In the genomic region with DNA sequence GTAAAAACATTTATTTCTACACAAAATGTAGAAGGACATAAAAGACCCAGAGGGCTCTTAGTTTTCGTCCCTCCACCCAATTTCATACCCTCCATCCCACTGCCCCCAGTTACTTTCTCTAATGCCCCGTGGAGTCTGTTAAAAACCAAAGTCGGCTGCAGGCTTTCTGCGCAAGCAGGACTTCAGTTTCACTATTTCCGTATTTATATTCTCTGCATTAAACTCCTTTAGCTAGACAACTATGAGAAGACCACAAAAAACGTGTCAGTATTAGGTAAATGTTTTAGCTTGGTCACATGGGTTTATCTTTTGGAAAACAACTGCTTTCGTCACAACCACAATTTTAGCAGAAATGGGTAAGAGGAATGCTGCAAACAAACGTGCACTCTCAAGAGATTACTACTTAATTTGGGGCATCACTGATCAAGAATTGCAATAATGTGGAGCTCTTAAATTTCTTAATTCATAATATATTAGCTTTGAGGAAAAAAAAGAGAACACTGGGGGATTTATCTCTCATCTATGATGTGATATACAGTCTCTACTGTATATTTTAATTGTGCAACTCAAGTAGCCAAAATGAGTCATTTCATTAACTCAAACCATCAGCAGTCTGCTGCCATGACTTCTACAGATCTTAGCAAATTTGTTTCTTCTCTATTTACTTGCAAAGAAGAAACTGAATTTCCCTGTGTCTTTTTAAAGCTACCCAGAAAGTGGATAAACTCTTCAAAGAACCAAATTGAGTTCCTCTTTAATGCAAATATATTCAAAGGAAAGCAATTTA, we compare ENCODE assay signal across 8 cellular contexts. TPM values are rescaled to one million over a fixed set of nuclear protein-coding genes. Genes with fewer than 3 reads are reported as not detected.
DNase-seq lines count a peak whose midpoint lies in the region; ATAC-seq and TF ChIP-seq lines count a peak whose summit lies in the region.

No MANE protein-coding gene starts in this region.

- ATAC-seq in GM23338: no peak
- no peak for ATAC-seq in activated naive CD8-positive, alpha-beta T cell treated with anti-CD3 and anti-CD28 coated beads, Interleukin-2, amount 50 U/mL, for 24 hours
- ATAC-seq in stimulated activated effector memory CD8-positive, alpha-beta T cell treated with anti-CD3 and anti-CD28 coated beads, Interleukin-12 subunit alpha, Interleukin-12 subunit beta, amount 100 ng/mL, for 72 hours: peak; percentile 6

- peak overlapping the region; percentile 97 for H2AFZ ChIP-seq in GM23338

- H3K27ac ChIP-seq in GM23338 (ENCODE audit: low read depth): peak overlapping the region; percentile 74

- H3K27me3 ChIP-seq in GM23338 (ENCODE audit: insufficient read depth): no peaks in the 10 kb centered on the region
- H3K27me3 ChIP-seq in iPS-15b (ENCODE audit: control insufficient read depth, insufficient read depth, low read length): no peaks in the 10 kb centered on the region

- H3K9me3 Mint-ChIP-seq in GM23338: no peaks in the 10 kb centered on the region
- H3K9me3 Mint-ChIP-seq in activated naive CD8-positive, alpha-beta T cell treated with anti-CD3 and anti-CD28 coated beads, Interleukin-2, amount 50 U/mL, for 24 hours: no peaks in the 10 kb centered on the region
- H3K9me3 Mint-ChIP-seq in stimulated activated effector memory CD8-positive, alpha-beta T cell treated with anti-CD3 and anti-CD28 coated beads, Interleukin-12 subunit alpha, Interleukin-12 subunit beta, amount 100 ng/mL, for 72 hours: no peaks in the 10 kb centered on the region

- H3K27ac Mint-ChIP-seq in GM23338: peak overlapping the region; percentile 97
- H3K27ac Mint-ChIP-seq in activated naive CD8-positive, alpha-beta T cell treated with anti-CD3 and anti-CD28 coated beads, Interleukin-2, amount 50 U/mL, for 24 hours: peak overlapping the region; percentile 99
- H3K27ac Mint-ChIP-seq in stimulated activated effector memory CD8-positive, alpha-beta T cell treated with anti-CD3 and anti-CD28 coated beads, Interleukin-12 subunit alpha, Interleukin-12 subunit beta, amount 100 ng/mL, for 72 hours: peak overlapping the region; percentile 96

- no peaks in the 10 kb centered on the region for H3K36me3 Mint-ChIP-seq in GM23338 (ENCODE audit: low read depth)
- H3K36me3 Mint-ChIP-seq in activated naive CD8-positive, alpha-beta T cell treated with anti-CD3 and anti-CD28 coated beads, Interleukin-2, amount 50 U/mL, for 24 hours (ENCODE audit: low read depth): no peaks in the 10 kb centered on the region
- H3K36me3 Mint-ChIP-seq in stimulated activated effector memory CD8-positive, alpha-beta T cell treated with anti-CD3 and anti-CD28 coated beads, Interleukin-12 subunit alpha, Interleukin-12 subunit beta, amount 100 ng/mL, for 72 hours: peaks cover 7% of the 10 kb centered on the region

- no peak for TF ChIP-seq CTCF in GM23338 (conservative IDR thresholded peaks at IDR 0.05; ENCODE audit: low read depth in 2 of 2)

- H3K4me1 Mint-ChIP-seq in GM23338: peaks cover 28% of the 10 kb centered on the region
- H3K4me1 Mint-ChIP-seq in activated naive CD8-positive, alpha-beta T cell treated with anti-CD3 and anti-CD28 coated beads, Interleukin-2, amount 50 U/mL, for 24 hours: peaks cover 46% of the 10 kb centered on the region
- peaks cover 29% of the 10 kb centered on the region for H3K4me1 Mint-ChIP-seq in stimulated activated effector memory CD8-positive, alpha-beta T cell treated with anti-CD3 and anti-CD28 coated beads, Interleukin-12 subunit alpha, Interleukin-12 subunit beta, amount 100 ng/mL, for 72 hours

- H3K9me3 ChIP-seq in iPS-15b (ENCODE audit: control insufficient read depth, insufficient read depth, low read length): no peaks in the 10 kb centered on the region

- DNase-seq in NCI-H1092 treated with DMSO at 0.1 percent for 48 hours (lab: John Stamatoyannopoulos, UW) (peak; percentile 2), NCI-H1092 (lab: John Stamatoyannopoulos, UW) (no peak), GM23338 (ENCODE audit: low spot score) (no peak), M059J (ENCODE audit: low read depth) (peak; percentile 23), NCI-H2171 treated with DMSO at 0.1 percent for 48 hours (lab: John Stamatoyannopoulos, UW) (no peak)
- no peak for DNase-seq in activated naive CD8-positive, alpha-beta T cell treated with anti-CD3 and anti-CD28 coated beads, Interleukin-2, amount 50 U/mL, for 24 hours
- peak in 1 of 2 donors; percentile 62 for DNase-seq in stimulated activated effector memory CD8-positive, alpha-beta T cell treated with anti-CD3 and anti-CD28 coated beads, Interleukin-12 subunit alpha, Interleukin-12 subunit beta, amount 100 ng/mL, for 72 hours (ENCODE audit: low spot score in 2 of 2)

- peaks cover 31% of the 10 kb centered on the region for H3K79me2 ChIP-seq in GM23338 (replicated peaks; ENCODE audit: insufficient read depth)

- peak overlapping the region; percentile 91 for H3K4me2 ChIP-seq in GM23338

- H3F3A ChIP-seq in GM23338 (replicated peaks; ENCODE audit: low read depth): no peaks in the 10 kb centered on the region

- peaks cover 3% of the 10 kb centered on the region; the same call in 1 of the 2 replicates for H4K20me1 ChIP-seq in GM23338 (replicated peaks; ENCODE audit: insufficient read depth)

- H3K4me3 ChIP-seq in GM23338 (peak overlapping the region; percentile 89), iPS-15b (ENCODE audit: low read depth, low read length) (peak overlapping the region; percentile 95)

- no peak overlapping the region for H3K9ac ChIP-seq in iPS-15b (ENCODE audit: low read depth, low read length)

- peak overlapping the region; percentile 99 for H3K4me3 Mint-ChIP-seq in GM23338
- H3K4me3 Mint-ChIP-seq in activated naive CD8-positive, alpha-beta T cell treated with anti-CD3 and anti-CD28 coated beads, Interleukin-2, amount 50 U/mL, for 24 hours: peak overlapping the region; percentile 99
- peak overlapping the region; percentile 97 for H3K4me3 Mint-ChIP-seq in stimulated activated effector memory CD8-positive, alpha-beta T cell treated with anti-CD3 and anti-CD28 coated beads, Interleukin-12 subunit alpha, Interleukin-12 subunit beta, amount 100 ng/mL, for 72 hours

- peaks cover 30% of the 10 kb centered on the region for H3K4me1 ChIP-seq in GM23338 (ENCODE audit: insufficient read depth)
- peaks cover 9% of the 10 kb centered on the region for H3K4me1 ChIP-seq in iPS-15b (ENCODE audit: control insufficient read depth, insufficient read depth, low read length)

- peaks cover 9% of the 10 kb centered on the region for H3K27me3 Mint-ChIP-seq in GM23338 (ENCODE audit: insufficient read depth, low read depth, poor library complexity)
- H3K27me3 Mint-ChIP-seq in activated naive CD8-positive, alpha-beta T cell treated with anti-CD3 and anti-CD28 coated beads, Interleukin-2, amount 50 U/mL, for 24 hours: no peaks in the 10 kb centered on the region

- H3K36me3 ChIP-seq in GM23338 (ENCODE audit: insufficient read depth) (no peaks in the 10 kb centered on the region), iPS-15b (ENCODE audit: control insufficient read depth, insufficient read depth, low read length) (no peaks in the 10 kb centered on the region)

- H3K9me2 ChIP-seq in GM23338 (ENCODE audit: insufficient read depth): no peaks in the 10 kb centered on the region

TF ChIP-seq in GM23338, 12 proteins besides CTCF, POLR2A, EP300 and RAD21:
- TF ChIP-seq, protein P1, sequence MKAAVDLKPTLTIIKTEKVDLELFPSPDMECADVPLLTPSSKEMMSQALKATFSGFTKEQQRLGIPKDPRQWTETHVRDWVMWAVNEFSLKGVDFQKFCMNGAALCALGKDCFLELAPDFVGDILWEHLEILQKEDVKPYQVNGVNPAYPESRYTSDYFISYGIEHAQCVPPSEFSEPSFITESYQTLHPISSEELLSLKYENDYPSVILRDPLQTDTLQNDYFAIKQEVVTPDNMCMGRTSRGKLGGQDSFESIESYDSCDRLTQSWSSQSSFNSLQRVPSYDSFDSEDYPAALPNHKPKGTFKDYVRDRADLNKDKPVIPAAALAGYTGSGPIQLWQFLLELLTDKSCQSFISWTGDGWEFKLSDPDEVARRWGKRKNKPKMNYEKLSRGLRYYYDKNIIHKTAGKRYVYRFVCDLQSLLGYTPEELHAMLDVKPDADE (IDR thresholded peaks at IDR 0.05): no peak
- TF ChIP-seq JUNB (IDR thresholded peaks at IDR 0.05; ENCODE audit: unreplicated experiment): no peak
- no peak for TF ChIP-seq NANOG (IDR thresholded peaks at IDR 0.05; ENCODE audit: borderline replicate concordance)
- TF ChIP-seq CREB1 (CRISPR knock-in tag; IDR thresholded peaks at IDR 0.05; ENCODE audit: low read depth): no peak
- no peak for TF ChIP-seq EZH2phosphoT487 (IDR thresholded peaks at IDR 0.05; ENCODE audit: unreplicated experiment)
- TF ChIP-seq POLR2AphosphoS5 (IDR thresholded peaks at IDR 0.05; ENCODE audit: low read depth): no peak
- no peak for TF ChIP-seq STAT1 (IDR thresholded peaks at IDR 0.05; ENCODE audit: unreplicated experiment)

RNA-seq across cellular contexts. Expression of a gene that starts 0.7 kb away (rescaled TPM):
- total RNA-seq in GM23338 (2014; rRNA removed; shearing (Covaris generic)): 9.7 and 11.0 TPM in 2 replicates
- 10.0 and 10.5 TPM in 2 replicates for polyA plus RNA-seq in GM23338 (2016; fragmentation: Nextera tagmentation; extraction: Ambion mirVana)
- 11.8 and 13.5 TPM in 2 replicates for total RNA-seq in M059J (2014; rRNA removed; shearing (Covaris generic))

Comparison
In these comparisons a context has a peak if more than half of its experiments do, and no peak if none do; other contexts are left out.
1. DNase-seq: peak in NCI-H1092 treated with DMSO at 0.1 percent for 48 hours (single experiment) and M059J (single experiment); none in NCI-H1092 (single experiment), GM23338 (single experiment), activated naive CD8-positive, alpha-beta T cell treated with anti-CD3 and anti-CD28 coated beads, Interleukin-2, amount 50 U/mL, for 24 hours (single experiment) and NCI-H2171 treated with DMSO at 0.1 percent for 48 hours (single experiment).
2. Peak in every context shown above with its lines, with median percentiles within 50 percentile points of each other: H3K27ac Mint-ChIP-seq and H3K4me3 Mint-ChIP-seq.